8 cellular contexts compared by ENCODE assay signal in the genomic region with DNA sequence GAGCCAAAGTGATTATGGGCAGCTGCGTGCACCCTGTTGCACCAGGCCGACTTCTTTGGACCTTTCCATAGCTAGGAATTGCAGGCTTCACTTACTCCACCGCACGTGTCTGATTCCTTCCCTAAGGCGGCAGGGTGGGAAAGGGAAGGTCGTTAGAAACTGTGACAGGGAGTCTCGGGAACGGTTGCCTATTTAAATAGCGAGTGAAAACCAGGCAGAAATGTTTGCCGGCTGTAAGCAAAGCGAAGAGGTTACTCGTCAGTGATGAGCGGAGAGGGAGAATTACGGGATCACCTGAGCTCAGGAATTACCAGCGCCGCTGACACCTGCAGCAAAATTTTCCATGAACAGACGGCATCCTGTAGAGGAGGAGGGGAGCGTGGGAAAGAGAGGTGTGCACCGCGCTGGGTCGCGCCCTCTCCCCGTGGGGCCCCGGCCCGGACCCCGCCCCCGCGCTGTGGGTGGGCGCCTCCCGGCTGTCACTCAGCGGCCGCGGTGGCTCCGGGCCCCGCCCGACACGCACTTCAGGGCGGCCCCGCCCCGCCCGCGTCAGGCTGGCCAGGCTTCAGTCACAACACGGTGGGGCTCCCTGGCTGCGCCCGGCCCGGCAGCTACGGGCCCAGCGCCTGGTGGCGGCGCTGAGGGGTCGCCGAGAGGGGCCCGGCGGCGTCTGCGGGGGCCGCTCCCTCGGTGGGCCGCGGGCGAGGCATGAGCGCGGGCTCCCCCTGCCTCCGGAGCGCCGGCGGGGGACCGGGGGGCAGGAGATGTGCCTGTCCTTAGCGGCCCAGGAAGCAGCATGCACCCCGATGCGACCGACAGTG. TPM values are rescaled to one million over a fixed set of nuclear protein-coding genes. Genes with fewer than 3 reads are reported as not detected.
DNase-seq lines count a peak whose midpoint lies in the region; ATAC-seq and TF ChIP-seq lines count a peak whose summit lies in the region.

A gene (plus strand): TSS at position 568 of the 821 bp plus-strand sequence. CDS start 229 bp downstream, at position 797.

- H3K4me3 ChIP-seq in GM23248, result peak within 1 kb of the TSS; percentile 99
- peak within 1 kb of the TSS; percentile 70 for H3K4me3 ChIP-seq in LNCaP clone FGC (ENCODE audit: low read depth, low read length)
- peak within 1 kb of the TSS in 3 of 4 donors; percentile 36 to 93 (median 75) for H3K4me3 ChIP-seq in adrenal gland
- H3K4me3 ChIP-seq in heart right ventricle, result peak within 1 kb of the TSS; percentile 54 to 94 (median 70)

- H3K4me1 Mint-ChIP-seq in progenitor cell of endocrine pancreas (ENCODE audit: low read depth), result peaks cover 16% of the 10 kb centered on the region

- no peaks in the 10 kb centered on the region for H3K36me3 Mint-ChIP-seq in progenitor cell of endocrine pancreas (ENCODE audit: insufficient read depth)

- no peaks in the 10 kb centered on the region for H3K9me3 Mint-ChIP-seq in progenitor cell of endocrine pancreas (ENCODE audit: low read depth)

- in situ Hi-C loops in GM23248 (cut with MboI), result no loop called here

- peaks cover 13% of the 10 kb centered on the region; the same call in 1 of the 2 replicates for H3K4me1 ChIP-seq in ES-I3 (ENCODE audit: insufficient read depth, low read length)
- H3K4me1 ChIP-seq in GM23248 (ENCODE audit: insufficient read depth), result peaks cover 20% of the 10 kb centered on the region
- peaks cover 12 to 29% of the 10 kb centered on the region in 2 donors for H3K4me1 ChIP-seq in adrenal gland (replicated peaks in 1 of 2)
- H3K4me1 ChIP-seq in heart right ventricle, result peaks cover 6 to 35% (median 27%) of the 10 kb centered on the region in 9 donors

- H3K27me3 Mint-ChIP-seq in progenitor cell of endocrine pancreas, result no peaks in the 10 kb centered on the region

- H3K9ac ChIP-seq in ES-I3 (ENCODE audit: low read depth, low read length) (peak within 1 kb of the TSS; percentile 87), GM23248 (peak within 1 kb of the TSS; percentile 90)

- TF ChIP-seq POLR2A in adrenal gland (IDR thresholded peaks at IDR 0.05), result peak; percentile 76 to 94

- H3K79me2 ChIP-seq in GM23248 (ENCODE audit: insufficient read depth), result peaks cover 58% of the 10 kb centered on the region

- no peaks in the 10 kb centered on the region for H3K9me2 ChIP-seq in GM23248 (ENCODE audit: insufficient read depth)

- TF ChIP-seq CTCF in LNCaP clone FGC (IDR thresholded peaks at IDR 0.05; ENCODE audit: control insufficient read depth, extremely low read depth, insufficient read depth) (peak; percentile 15; the same call in 1 of the 2 replicates), adrenal gland (IDR thresholded peaks at IDR 0.05) (peak in 3 of 6 experiments; percentile 7 to 31 (median 24)), heart right ventricle (IDR thresholded peaks at IDR 0.05) (peak in 4 of 9 donors; percentile 32 to 57 (median 41)), progenitor cell of endocrine pancreas (IDR thresholded peaks at IDR 0.05; ENCODE audit: unreplicated experiment) (peak; percentile 42)

- H3K4me3 Mint-ChIP-seq in progenitor cell of endocrine pancreas (ENCODE audit: low read depth), result peak within 1 kb of the TSS; percentile 92

- peak within 1 kb of the TSS; percentile 88 for H2AFZ ChIP-seq in GM23248

- H3F3A ChIP-seq in GM23248 (ENCODE audit: insufficient read depth), result peaks cover 17% of the 10 kb centered on the region

- H3K27ac ChIP-seq in GM23248 (peak within 1 kb of the TSS; percentile 82), adrenal gland (peak within 1 kb of the TSS; percentile 39 to 96 (median 82)), heart right ventricle (peak within 1 kb of the TSS; percentile 65 to 91 (median 87))

- peak within 1 kb of the TSS; percentile 96 for H3K4me2 ChIP-seq in GM23248 (ENCODE audit: unreplicated experiment)

- 2 to 3% methylated on average over 22 to 62 of the region's 72 CpGs for WGBS in GM23248 (ENCODE audit: low coverage in 1 of 2, low lambda C conversion rate in 2 of 2, missing lambda C conversion rate in 2 of 2), 2 experiments
- WGBS in adrenal gland, 4 donors, result 0 to 1% (median 1%) methylated on average over 16 to 72 of the region's 72 CpGs
- 1% methylated on average over 41 to 72 of the region's 72 CpGs for WGBS in heart right ventricle, 2 donors

- DNase-seq in GM23248, result peak; percentile 87
- DNase-seq in LNCaP clone FGC (ENCODE audit: low read depth), result peak; percentile 70
- peak; percentile 72 to 87 (median 79) for DNase-seq in T-helper 1 cell
- peak; percentile 80 to 89 (median 86) for DNase-seq in adrenal gland
- peak; percentile 85 to 90 for DNase-seq in heart right ventricle
- peak; percentile 88 for DNase-seq in progenitor cell of endocrine pancreas (ENCODE audit: low spot score, unreplicated experiment)
- peak; percentile 85 for DNase-seq in ureter (ENCODE audit: low spot score)

- no peaks in the 10 kb centered on the region for H4K20me1 ChIP-seq in GM23248 (ENCODE audit: insufficient read depth)

- H3K27me3 ChIP-seq in GM23248 (replicated peaks; ENCODE audit: insufficient read depth) (no peaks in the 10 kb centered on the region), adrenal gland (no peaks in the 10 kb centered on the region), heart right ventricle (peaks cover 0 to 43% (median 0%) of the 10 kb centered on the region in 7 donors)

- no peaks in the 10 kb centered on the region for H3K9me3 ChIP-seq in ES-I3 (ENCODE audit: control insufficient read depth, insufficient read depth, low read length)
- no peaks in the 10 kb centered on the region for H3K9me3 ChIP-seq in GM23248 (ENCODE audit: low read depth)
- no peaks in the 10 kb centered on the region for H3K9me3 ChIP-seq in adrenal gland (replicated peaks in 1 of 3)
- no peaks in the 10 kb centered on the region for H3K9me3 ChIP-seq in heart right ventricle

- intact Hi-C loops in adrenal gland (cut with DNase I) (loop anchor here in 1 of 2 donors (10.0 kb wide), 1 partner anchor 186 kb away; a partner anchor contains a TSS), heart right ventricle (cut with DNase I) (loop anchor here in 3 of 10 donors (5.0 to 10.0 kb wide), 3 partner anchors 186 to 388 kb away; a partner anchor contains a TSS)

- peak; percentile 94 to 98 (median 96) for ATAC-seq in heart right ventricle

- H3K36me3 ChIP-seq in ES-I3 (ENCODE audit: insufficient read depth, low read length) (no peaks in the 10 kb centered on the region), GM23248 (ENCODE audit: low read depth) (no peaks in the 10 kb centered on the region), adrenal gland (replicated peaks in 1 of 2) (no peaks in the 10 kb centered on the region), heart right ventricle (no peaks in the 10 kb centered on the region)

- H3K27ac Mint-ChIP-seq in progenitor cell of endocrine pancreas, result peak within 1 kb of the TSS; percentile 94

RNA-seq across cellular contexts. Expression of the gene that starts here (rescaled TPM):
- total RNA-seq in GM23248 (2014; rRNA removed; shearing (Covaris generic)), result 23.6 and 50.0 TPM in 2 replicates
- 7.1 and 8.2 TPM in 2 replicates for polyA plus RNA-seq in GM23248 (2016; fragmentation: Nextera tagmentation; extraction: Ambion mirVana)
- 10 to 100 TPM in 7 of 8 donors, 1 to 10 TPM in 1; 9.9 to 29.3 (median 17.4) TPM for total RNA-seq in adrenal gland
- 10 to 100 TPM in 1 of 3 donors, 1 to 10 TPM in 2; 4.7 to 11.0 (median 5.9) TPM for polyA plus RNA-seq in adrenal gland
- 10 to 100 TPM in 3 of 10 donors, 1 to 10 TPM in 7; 7.4 to 12.6 (median 9.8) TPM for total RNA-seq in heart right ventricle
- polyA plus RNA-seq in heart right ventricle, result 1 to 10 TPM; 4.4 to 6.3 TPM
- total RNA-seq in progenitor cell of endocrine pancreas, result 13.3 and 13.9 TPM in 2 replicates
- total RNA-seq in ureter, result 17.4 TPM

Comparison
In these comparisons a context has a peak if more than half of its experiments do, and no peak if none do; other contexts are left out.
1. Peak in every context shown above with its lines: DNase-seq, ATAC-seq, H3K4me3 ChIP-seq and H3K27ac ChIP-seq.